In genomic region chr6:108074359-108075144, GRCh38 we compare ENCODE assay signal across 1 cellular context.
A peak's percentile ranks its signal among the peaks of the same experiment; 100 is the strongest.
TF ChIP-seq lines count a peak whose summit lies in the region.

Gene OSTM1 (minus strand): TSS chr6:108074741. CDS start chr6:108074651, 90 bp downstream.

TF ChIP-seq in HEK293, 187 proteins besides CTCF, POLR2A, EP300 and RAD21 (continued from another document and continues in another):
- peak; percentile 91 for TF ChIP-seq REST (tag by site-specific recombination; IDR thresholded peaks at IDR 0.05)
- peak; percentile 86 for TF ChIP-seq ZNF580 (tag by site-specific recombination; IDR thresholded peaks at IDR 0.05)
- peak; percentile 94 for TF ChIP-seq GLIS2 (tag by site-specific recombination; IDR thresholded peaks at IDR 0.05)
- peak; percentile 99 for TF ChIP-seq ZBTB6 (tag by site-specific recombination; IDR thresholded peaks at IDR 0.05)
- TF ChIP-seq OVOL3 (tag by site-specific recombination; IDR thresholded peaks at IDR 0.05): 0 out of 2 replicates have a peak, but pooled peaks have one; percentile 17
- TF ChIP-seq ZSCAN30 (tag by site-specific recombination; IDR thresholded peaks at IDR 0.05): peak; percentile 99
- TF ChIP-seq KLF10 (tag by site-specific recombination; IDR thresholded peaks at IDR 0.05): peak; percentile 82
- TF ChIP-seq KLF8 (tag by site-specific recombination; IDR thresholded peaks at IDR 0.05): peak; percentile 60
- peak; percentile 10; the same call in 1 of the 2 replicates for TF ChIP-seq ZFP69B (tag by site-specific recombination; IDR thresholded peaks at IDR 0.05)
- TF ChIP-seq ZNF529 (tag by site-specific recombination; IDR thresholded peaks at IDR 0.05; ENCODE audit: insufficient replicate concordance): no peak
- TF ChIP-seq ZNF558 (tag by site-specific recombination; IDR thresholded peaks at IDR 0.05): no peak
- no peak for TF ChIP-seq ZNF350 (tag by site-specific recombination; IDR thresholded peaks at IDR 0.05)
- TF ChIP-seq YY1 (tag by site-specific recombination; IDR thresholded peaks at IDR 0.05): peak; percentile 86
- peak; percentile 8; the same call in 1 of the 2 replicates for TF ChIP-seq ZBTB7A (tag by site-specific recombination; IDR thresholded peaks at IDR 0.05; ENCODE audit: low read depth)
- TF ChIP-seq ZNF202 (tag by site-specific recombination; IDR thresholded peaks at IDR 0.05; ENCODE audit: borderline replicate concordance): no peak
- TF ChIP-seq ZNF140 (tag by site-specific recombination; IDR thresholded peaks at IDR 0.05): no peak
- no peak for TF ChIP-seq ZNF280C (tag by site-specific recombination; IDR thresholded peaks at IDR 0.05)
- TF ChIP-seq ZXDB (tag by site-specific recombination; IDR thresholded peaks at IDR 0.05): peak; percentile 52
- TF ChIP-seq ZNF843 (tag by site-specific recombination; IDR thresholded peaks at IDR 0.05): no peak
- peak; percentile 72 for TF ChIP-seq SCRT2 (tag by site-specific recombination; IDR thresholded peaks at IDR 0.05)
- TF ChIP-seq ZIC2 (tag by site-specific recombination; IDR thresholded peaks at IDR 0.05): peak; percentile 66; the same call in 1 of the 2 replicates
- TF ChIP-seq REPIN1 (tag by site-specific recombination; IDR thresholded peaks at IDR 0.05; ENCODE audit: low read depth): 0 out of 2 replicates have a peak, but pooled peaks have one; percentile 30
- TF ChIP-seq ZNF391 (tag by site-specific recombination; IDR thresholded peaks at IDR 0.05; ENCODE audit: borderline replicate concordance, low read depth): 0 out of 2 replicates have a peak, but pooled peaks have one; percentile 24
- TF ChIP-seq KLF9 (tag by site-specific recombination; IDR thresholded peaks at IDR 0.05; ENCODE audit: low read depth): no peak; the same call in none of the 2 replicates
- peak; percentile 98; the same call in 1 of the 2 replicates for TF ChIP-seq ZNF561 (tag by site-specific recombination; IDR thresholded peaks at IDR 0.05; ENCODE audit: borderline replicate concordance)
- 0 out of 2 replicates have a peak, but pooled peaks have one; percentile 37 for TF ChIP-seq ZNF610 (tag by site-specific recombination; IDR thresholded peaks at IDR 0.05; ENCODE audit: borderline replicate concordance)
- no peak for TF ChIP-seq MEIS1 (CRISPR knock-in tag; IDR thresholded peaks at IDR 0.05; ENCODE audit: borderline replicate concordance)
- TF ChIP-seq ZNF48 (tag by site-specific recombination; IDR thresholded peaks at IDR 0.05): no peak
- no peak for TF ChIP-seq MZF1 (tag by site-specific recombination; IDR thresholded peaks at IDR 0.05; ENCODE audit: borderline replicate concordance)
- TF ChIP-seq ZNF660 (tag by site-specific recombination; IDR thresholded peaks at IDR 0.05): peak; percentile 86
- TF ChIP-seq PATZ1 (tag by site-specific recombination; IDR thresholded peaks at IDR 0.05): peak; percentile 26; the same call in 1 of the 2 replicates
- TF ChIP-seq ZNF670 (tag by site-specific recombination; IDR thresholded peaks at IDR 0.05; ENCODE audit: low read depth): no peak
- TF ChIP-seq ZSCAN16 (tag by site-specific recombination; IDR thresholded peaks at IDR 0.05): no peak
- 0 out of 2 replicates have a peak, but pooled peaks have one; percentile 48 for TF ChIP-seq GLIS1 (tag by site-specific recombination; IDR thresholded peaks at IDR 0.05)
- TF ChIP-seq ZNF501 (tag by site-specific recombination; IDR thresholded peaks at IDR 0.05): peak; percentile 36
- TF ChIP-seq ZBTB8A (tag by site-specific recombination; IDR thresholded peaks at IDR 0.05): peak; percentile 69
- peak; percentile 92; the same call in 1 of the 2 replicates for TF ChIP-seq HOXC10 (CRISPR knock-in tag; IDR thresholded peaks at IDR 0.05)
- TF ChIP-seq ZNF221 (tag by site-specific recombination; IDR thresholded peaks at IDR 0.05; ENCODE audit: borderline replicate concordance): no peak
- peak; percentile 48; the same call in 1 of the 2 replicates for TF ChIP-seq ZEB2 (tag by site-specific recombination; IDR thresholded peaks at IDR 0.05)
- TF ChIP-seq ZNF548 (tag by site-specific recombination; IDR thresholded peaks at IDR 0.05): no peak
- peak; percentile 72 for TF ChIP-seq ZNF341 (tag by site-specific recombination; IDR thresholded peaks at IDR 0.05; ENCODE audit: low read depth)
- TF ChIP-seq KLF17 (tag by site-specific recombination; IDR thresholded peaks at IDR 0.05): peak; percentile 30; the same call in 1 of the 2 replicates
- TF ChIP-seq ZNF596 (tag by site-specific recombination; IDR thresholded peaks at IDR 0.05): peak; percentile 59; the same call in 1 of the 2 replicates
- no peak for TF ChIP-seq ZNF677 (tag by site-specific recombination; IDR thresholded peaks at IDR 0.05)
- TF ChIP-seq ZNF148 (tag by site-specific recombination; IDR thresholded peaks at IDR 0.05; ENCODE audit: borderline replicate concordance): no peak
- peak; percentile 18; the same call in 1 of the 2 replicates for TF ChIP-seq ZNF184 (tag by site-specific recombination; IDR thresholded peaks at IDR 0.05)
- TF ChIP-seq ZNF777 (tag by site-specific recombination; IDR thresholded peaks at IDR 0.05; ENCODE audit: borderline replicate concordance): peak; percentile 54; the same call in 1 of the 2 replicates
- peak; percentile 89 for TF ChIP-seq ZNF600 (tag by site-specific recombination; IDR thresholded peaks at IDR 0.05)
- TF ChIP-seq SP2 (tag by site-specific recombination; IDR thresholded peaks at IDR 0.05): peak; percentile 24; the same call in 1 of the 2 replicates
- no peak for TF ChIP-seq ZSCAN18 (tag by site-specific recombination; IDR thresholded peaks at IDR 0.05)
- TF ChIP-seq GLI4 (tag by site-specific recombination; IDR thresholded peaks at IDR 0.05): peak; percentile 30; the same call in 1 of the 2 replicates
- TF ChIP-seq PBX3 (CRISPR knock-in tag; IDR thresholded peaks at IDR 0.05): peak; percentile 68
